In the genomic region with DNA sequence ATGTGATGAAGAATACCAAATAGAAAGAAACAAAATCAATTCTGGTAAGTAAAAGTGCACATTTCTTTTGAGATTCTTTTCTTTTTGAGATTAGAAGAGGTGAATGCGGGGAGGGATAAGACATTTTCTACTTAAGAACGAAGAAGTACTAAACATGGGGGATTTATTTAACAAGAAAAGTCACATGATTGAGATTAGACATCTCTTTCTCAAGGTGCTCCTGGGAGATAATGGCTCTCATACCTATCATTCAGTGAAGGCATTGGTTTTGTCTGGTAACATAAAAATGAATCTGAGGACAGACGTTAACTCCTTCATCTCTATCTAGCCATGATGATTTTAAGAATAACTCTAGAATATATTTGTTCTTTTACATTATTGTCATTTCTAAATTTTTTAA, we compare ENCODE assay signal across 1 cellular context.
TF ChIP-seq lines count a peak whose summit lies in the region.

No MANE protein-coding gene starts in this region.

TF ChIP-seq in K562, 482 proteins besides CTCF, POLR2A, EP300 and RAD21 (continued from another document):
- TF ChIP-seq, protein P1, sequence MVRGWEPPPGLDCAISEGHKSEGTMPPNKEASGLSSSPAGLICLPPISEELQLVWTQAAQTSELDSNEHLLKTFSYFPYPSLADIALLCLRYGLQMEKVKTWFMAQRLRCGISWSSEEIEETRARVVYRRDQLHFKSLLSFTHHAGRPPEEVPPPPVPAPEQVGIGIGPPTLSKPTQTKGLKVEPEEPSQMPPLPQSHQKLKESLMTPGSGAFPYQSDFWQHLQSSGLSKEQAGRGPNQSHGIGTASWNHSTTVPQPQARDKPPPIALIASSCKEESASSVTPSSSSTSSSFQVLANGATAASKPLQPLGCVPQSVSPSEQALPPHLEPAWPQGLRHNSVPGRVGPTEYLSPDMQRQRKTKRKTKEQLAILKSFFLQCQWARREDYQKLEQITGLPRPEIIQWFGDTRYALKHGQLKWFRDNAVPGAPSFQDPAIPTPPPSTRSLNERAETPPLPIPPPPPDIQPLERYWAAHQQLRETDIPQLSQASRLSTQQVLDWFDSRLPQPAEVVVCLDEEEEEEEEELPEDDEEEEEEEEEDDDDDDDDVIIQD (CRISPR knock-in tag; IDR thresholded peaks at IDR 0.05), result no peak
- TF ChIP-seq KDM1A (IDR thresholded peaks at IDR 0.05), result peak; percentile 84 to 85
- TF ChIP-seq MYC (IDR thresholded peaks at IDR 0.05; ENCODE audit: low read depth, low read length), result no peak
- no peak for TF ChIP-seq MYC (CRISPR knock-in tag; IDR thresholded peaks at IDR 0.05; ENCODE audit: borderline replicate concordance, low read depth)
- no peak for TF ChIP-seq MTA3 (IDR thresholded peaks at IDR 0.05; ENCODE audit: borderline replicate concordance)
- peak in 1 of 2 experiments; percentile 77; a peak in 2 of 4 replicates for TF ChIP-seq RCOR1 (IDR thresholded peaks at IDR 0.05; ENCODE audit: borderline replicate concordance in 1 of 2, low read depth in 2 of 2, low read length in 2 of 2)
- TF ChIP-seq BCOR (IDR thresholded peaks at IDR 0.05), result no peak
- peak; percentile 84 for TF ChIP-seq CBFA2T3 (IDR thresholded peaks at IDR 0.05)
- TF ChIP-seq HDAC3 (IDR thresholded peaks at IDR 0.05; ENCODE audit: borderline replicate concordance, partially characterized antibody), result peak; percentile 33
- peak; percentile 71 for TF ChIP-seq CBFA2T2 (conservative IDR thresholded peaks at IDR 0.05)
- no peak for TF ChIP-seq NFIX (CRISPR knock-in tag; IDR thresholded peaks at IDR 0.05; ENCODE audit: low read depth)
- TF ChIP-seq, protein P2, sequence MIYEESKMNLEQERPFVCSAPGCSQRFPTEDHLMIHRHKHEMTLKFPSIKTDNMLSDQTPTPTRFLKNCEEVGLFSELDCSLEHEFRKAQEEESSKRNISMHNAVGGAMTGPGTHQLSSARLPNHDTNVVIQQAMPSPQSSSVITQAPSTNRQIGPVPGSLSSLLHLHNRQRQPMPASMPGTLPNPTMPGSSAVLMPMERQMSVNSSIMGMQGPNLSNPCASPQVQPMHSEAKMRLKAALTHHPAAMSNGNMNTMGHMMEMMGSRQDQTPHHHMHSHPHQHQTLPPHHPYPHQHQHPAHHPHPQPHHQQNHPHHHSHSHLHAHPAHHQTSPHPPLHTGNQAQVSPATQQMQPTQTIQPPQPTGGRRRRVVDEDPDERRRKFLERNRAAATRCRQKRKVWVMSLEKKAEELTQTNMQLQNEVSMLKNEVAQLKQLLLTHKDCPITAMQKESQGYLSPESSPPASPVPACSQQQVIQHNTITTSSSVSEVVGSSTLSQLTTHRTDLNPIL (CRISPR knock-in tag; IDR thresholded peaks at IDR 0.05), result no peak
- no peak for TF ChIP-seq ZZZ3 (IDR thresholded peaks at IDR 0.05)
- TF ChIP-seq ZNF134 (CRISPR knock-in tag; conservative IDR thresholded peaks at IDR 0.05), result no peak
- TF ChIP-seq, protein P3, sequence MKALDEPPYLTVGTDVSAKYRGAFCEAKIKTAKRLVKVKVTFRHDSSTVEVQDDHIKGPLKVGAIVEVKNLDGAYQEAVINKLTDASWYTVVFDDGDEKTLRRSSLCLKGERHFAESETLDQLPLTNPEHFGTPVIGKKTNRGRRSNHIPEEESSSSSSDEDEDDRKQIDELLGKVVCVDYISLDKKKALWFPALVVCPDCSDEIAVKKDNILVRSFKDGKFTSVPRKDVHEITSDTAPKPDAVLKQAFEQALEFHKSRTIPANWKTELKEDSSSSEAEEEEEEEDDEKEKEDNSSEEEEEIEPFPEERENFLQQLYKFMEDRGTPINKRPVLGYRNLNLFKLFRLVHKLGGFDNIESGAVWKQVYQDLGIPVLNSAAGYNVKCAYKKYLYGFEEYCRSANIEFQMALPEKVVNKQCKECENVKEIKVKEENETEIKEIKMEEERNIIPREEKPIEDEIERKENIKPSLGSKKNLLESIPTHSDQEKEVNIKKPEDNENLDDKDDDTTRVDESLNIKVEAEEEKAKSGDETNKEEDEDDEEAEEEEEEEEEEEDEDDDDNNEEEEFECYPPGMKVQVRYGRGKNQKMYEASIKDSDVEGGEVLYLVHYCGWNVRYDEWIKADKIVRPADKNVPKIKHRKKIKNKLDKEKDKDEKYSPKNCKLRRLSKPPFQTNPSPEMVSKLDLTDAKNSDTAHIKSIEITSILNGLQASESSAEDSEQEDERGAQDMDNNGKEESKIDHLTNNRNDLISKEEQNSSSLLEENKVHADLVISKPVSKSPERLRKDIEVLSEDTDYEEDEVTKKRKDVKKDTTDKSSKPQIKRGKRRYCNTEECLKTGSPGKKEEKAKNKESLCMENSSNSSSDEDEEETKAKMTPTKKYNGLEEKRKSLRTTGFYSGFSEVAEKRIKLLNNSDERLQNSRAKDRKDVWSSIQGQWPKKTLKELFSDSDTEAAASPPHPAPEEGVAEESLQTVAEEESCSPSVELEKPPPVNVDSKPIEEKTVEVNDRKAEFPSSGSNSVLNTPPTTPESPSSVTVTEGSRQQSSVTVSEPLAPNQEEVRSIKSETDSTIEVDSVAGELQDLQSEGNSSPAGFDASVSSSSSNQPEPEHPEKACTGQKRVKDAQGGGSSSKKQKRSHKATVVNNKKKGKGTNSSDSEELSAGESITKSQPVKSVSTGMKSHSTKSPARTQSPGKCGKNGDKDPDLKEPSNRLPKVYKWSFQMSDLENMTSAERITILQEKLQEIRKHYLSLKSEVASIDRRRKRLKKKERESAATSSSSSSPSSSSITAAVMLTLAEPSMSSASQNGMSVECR (CRISPR knock-in tag; IDR thresholded peaks at IDR 0.05), result no peak
- no peak for TF ChIP-seq SRSF7 (optimal IDR thresholded peaks at IDR 0.05; ENCODE audit: low read depth, low read length)
- TF ChIP-seq LCOR (CRISPR knock-in tag; IDR thresholded peaks at IDR 0.05), result no peak
- TF ChIP-seq DPF2 (IDR thresholded peaks at IDR 0.05), result peak; percentile 73
- no peak for TF ChIP-seq ERF (CRISPR knock-in tag; IDR thresholded peaks at IDR 0.05)
- no peak for TF ChIP-seq LEF1 (IDR thresholded peaks at IDR 0.05)
- TF ChIP-seq, protein P4, sequence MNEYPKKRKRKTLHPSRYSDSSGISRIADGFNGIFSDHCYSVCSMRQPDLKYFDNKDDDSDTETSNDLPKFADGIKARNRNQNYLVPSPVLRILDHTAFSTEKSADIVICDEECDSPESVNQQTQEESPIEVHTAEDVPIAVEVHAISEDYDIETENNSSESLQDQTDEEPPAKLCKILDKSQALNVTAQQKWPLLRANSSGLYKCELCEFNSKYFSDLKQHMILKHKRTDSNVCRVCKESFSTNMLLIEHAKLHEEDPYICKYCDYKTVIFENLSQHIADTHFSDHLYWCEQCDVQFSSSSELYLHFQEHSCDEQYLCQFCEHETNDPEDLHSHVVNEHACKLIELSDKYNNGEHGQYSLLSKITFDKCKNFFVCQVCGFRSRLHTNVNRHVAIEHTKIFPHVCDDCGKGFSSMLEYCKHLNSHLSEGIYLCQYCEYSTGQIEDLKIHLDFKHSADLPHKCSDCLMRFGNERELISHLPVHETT (CRISPR knock-in tag; conservative IDR thresholded peaks at IDR 0.05 in 1 of 2, IDR thresholded peaks at IDR 0.05 in 1 of 2), result no peak
- TF ChIP-seq SMAD4 (CRISPR knock-in tag; conservative IDR thresholded peaks at IDR 0.05), result peak; percentile 80
- no peak for TF ChIP-seq HDGF (IDR thresholded peaks at IDR 0.05)
- 0 out of 2 replicates have a peak, but pooled peaks have one; percentile 27 for TF ChIP-seq FOSL1 (tag; conservative IDR thresholded peaks at IDR 0.05)
- TF ChIP-seq TAF15 (IDR thresholded peaks at IDR 0.05; ENCODE audit: low read depth, low read length), result no peak
- no peak for TF ChIP-seq FOXJ2 (tag; IDR thresholded peaks at IDR 0.05)
- no peak for TF ChIP-seq RBM34 (IDR thresholded peaks at IDR 0.05; ENCODE audit: borderline replicate concordance, insufficient read depth, low read length)
- TF ChIP-seq, protein P5, sequence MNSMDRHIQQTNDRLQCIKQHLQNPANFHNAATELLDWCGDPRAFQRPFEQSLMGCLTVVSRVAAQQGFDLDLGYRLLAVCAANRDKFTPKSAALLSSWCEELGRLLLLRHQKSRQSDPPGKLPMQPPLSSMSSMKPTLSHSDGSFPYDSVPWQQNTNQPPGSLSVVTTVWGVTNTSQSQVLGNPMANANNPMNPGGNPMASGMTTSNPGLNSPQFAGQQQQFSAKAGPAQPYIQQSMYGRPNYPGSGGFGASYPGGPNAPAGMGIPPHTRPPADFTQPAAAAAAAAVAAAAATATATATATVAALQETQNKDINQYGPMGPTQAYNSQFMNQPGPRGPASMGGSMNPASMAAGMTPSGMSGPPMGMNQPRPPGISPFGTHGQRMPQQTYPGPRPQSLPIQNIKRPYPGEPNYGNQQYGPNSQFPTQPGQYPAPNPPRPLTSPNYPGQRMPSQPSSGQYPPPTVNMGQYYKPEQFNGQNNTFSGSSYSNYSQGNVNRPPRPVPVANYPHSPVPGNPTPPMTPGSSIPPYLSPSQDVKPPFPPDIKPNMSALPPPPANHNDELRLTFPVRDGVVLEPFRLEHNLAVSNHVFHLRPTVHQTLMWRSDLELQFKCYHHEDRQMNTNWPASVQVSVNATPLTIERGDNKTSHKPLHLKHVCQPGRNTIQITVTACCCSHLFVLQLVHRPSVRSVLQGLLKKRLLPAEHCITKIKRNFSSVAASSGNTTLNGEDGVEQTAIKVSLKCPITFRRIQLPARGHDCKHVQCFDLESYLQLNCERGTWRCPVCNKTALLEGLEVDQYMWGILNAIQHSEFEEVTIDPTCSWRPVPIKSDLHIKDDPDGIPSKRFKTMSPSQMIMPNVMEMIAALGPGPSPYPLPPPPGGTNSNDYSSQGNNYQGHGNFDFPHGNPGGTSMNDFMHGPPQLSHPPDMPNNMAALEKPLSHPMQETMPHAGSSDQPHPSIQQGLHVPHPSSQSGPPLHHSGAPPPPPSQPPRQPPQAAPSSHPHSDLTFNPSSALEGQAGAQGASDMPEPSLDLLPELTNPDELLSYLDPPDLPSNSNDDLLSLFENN (IDR thresholded peaks at IDR 0.05; ENCODE audit: low read depth in 2 of 2, low read length in 2 of 2), result no peak
- TF ChIP-seq CXXC5 (CRISPR knock-in tag; IDR thresholded peaks at IDR 0.05), result 0 out of 2 replicates have a peak, but pooled peaks have one; percentile 28
- TF ChIP-seq, protein P6, sequence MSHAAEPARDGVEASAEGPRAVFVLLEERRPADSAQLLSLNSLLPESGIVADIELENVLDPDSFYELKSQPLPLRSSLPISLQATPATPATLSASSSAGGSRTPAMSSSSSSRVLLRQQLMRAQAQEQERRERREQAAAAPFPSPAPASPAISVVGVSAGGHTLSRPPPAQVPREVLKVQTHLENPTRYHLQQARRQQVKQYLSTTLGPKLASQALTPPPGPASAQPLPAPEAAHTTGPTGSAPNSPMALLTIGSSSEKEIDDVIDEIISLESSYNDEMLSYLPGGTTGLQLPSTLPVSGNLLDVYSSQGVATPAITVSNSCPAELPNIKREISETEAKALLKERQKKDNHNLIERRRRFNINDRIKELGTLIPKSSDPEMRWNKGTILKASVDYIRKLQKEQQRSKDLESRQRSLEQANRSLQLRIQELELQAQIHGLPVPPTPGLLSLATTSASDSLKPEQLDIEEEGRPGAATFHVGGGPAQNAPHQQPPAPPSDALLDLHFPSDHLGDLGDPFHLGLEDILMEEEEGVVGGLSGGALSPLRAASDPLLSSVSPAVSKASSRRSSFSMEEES (CRISPR knock-in tag; IDR thresholded peaks at IDR 0.05), result peak; percentile 86
